ENCODE assay signal across 8 cellular contexts in genomic region chr4:88591787-88592599, GRCh38.
DNase-seq lines count a peak whose midpoint lies in the region; ATAC-seq lines count a peak whose summit lies in the region.

Gene HERC3, plus strand, starts transcription at chr4:88592480. Its CDS starts 13,344 bp downstream, at chr4:88605824.

- no peaks in the 10 kb centered on the region for H3K9me3 Mint-ChIP-seq in memory B cell

- H3K27me3 ChIP-seq in effector memory CD4-positive, alpha-beta T cell (replicated peaks; ENCODE audit: control insufficient read depth, insufficient read depth, low read length, poor library complexity, severe bottlenecking) = no peaks in the 10 kb centered on the region

- ATAC-seq in GM19468 (IDR thresholded peaks at IDR 0.05; ENCODE audit: extremely low read depth, unreplicated experiment) (peak; percentile 97), memory B cell (ENCODE audit: low read depth) (peak; percentile 85)

- H3K9me3 ChIP-seq in effector memory CD4-positive, alpha-beta T cell (ENCODE audit: control insufficient read depth, low read length) = no peaks in the 10 kb centered on the region

- peak within 1 kb of the TSS; percentile 92 for H3K27ac Mint-ChIP-seq in memory B cell

- DNase-seq in CMK (ENCODE audit: low read depth) = peak; percentile 29
- DNase-seq in HPDE6-E6E7 (ENCODE audit: extremely low spot score) = peak; percentile 76
- DNase-seq in NOMO-1 (lab: John Stamatoyannopoulos, UW; ENCODE audit: unreplicated experiment in 2 of 2) = peak; percentile 86 to 93
- peak; percentile 63 to 79 (median 64) for DNase-seq in activated CD8-positive, alpha-beta memory T cell treated with anti-CD3 and anti-CD28 coated beads for 48 hours (ENCODE audit: low read depth in 2 of 3, low spot score in 2 of 3)
- peak; percentile 80 to 84 (median 83) for DNase-seq in effector memory CD4-positive, alpha-beta T cell
- peak; percentile 86 to 87 for DNase-seq in memory B cell (ENCODE audit: low spot score in 2 of 2)
- peak; percentile 77 for DNase-seq in stimulated activated CD8-positive, alpha-beta memory T cell treated with anti-CD3 and anti-CD28 coated beads, Interleukin-12 subunit alpha, Interleukin-12 subunit beta, amount 100 ng/mL, for 1 hour (ENCODE audit: low read depth)

- H3K36me3 Mint-ChIP-seq in memory B cell = peaks cover 6% of the 10 kb centered on the region

- peak within 1 kb of the TSS; percentile 91 for H3K4me3 ChIP-seq in effector memory CD4-positive, alpha-beta T cell (ENCODE audit: insufficient read depth, low read depth, low read length, poor library complexity, severe bottlenecking)

- H3K4me3 Mint-ChIP-seq in memory B cell = peak within 1 kb of the TSS; percentile 90

- H3K27ac ChIP-seq in effector memory CD4-positive, alpha-beta T cell (ENCODE audit: insufficient read depth, low read length, poor library complexity, severe bottlenecking) = peak within 1 kb of the TSS; percentile 90

- peaks cover 11% of the 10 kb centered on the region for H3K4me1 ChIP-seq in effector memory CD4-positive, alpha-beta T cell (ENCODE audit: control insufficient read depth, insufficient read depth, low read length, poor library complexity, severe bottlenecking)

- H3K27me3 Mint-ChIP-seq in memory B cell = no peaks in the 10 kb centered on the region

- no peaks in the 10 kb centered on the region for H3K36me3 ChIP-seq in effector memory CD4-positive, alpha-beta T cell (ENCODE audit: control insufficient read depth, insufficient read depth, low read length)

- H3K4me1 Mint-ChIP-seq in memory B cell = peaks cover 20% of the 10 kb centered on the region

Comparison
In these comparisons a context has a peak if more than half of its experiments do, and no peak if none do; other contexts are left out.
1. Peak in every context shown above with its lines: DNase-seq, ATAC-seq, H3K4me3 ChIP-seq and H3K27ac ChIP-seq.
2. DNase-seq: peak in every context shown above with its lines; median percentile 90 in NOMO-1; 86 in memory B cell; 83 in effector memory CD4-positive, alpha-beta T cell; 77 in stimulated activated CD8-positive, alpha-beta memory T cell treated with anti-CD3 and anti-CD28 coated beads, Interleukin-12 subunit alpha, Interleukin-12 subunit beta, amount 100 ng/mL, for 1 hour; 76 in HPDE6-E6E7; 64 in activated CD8-positive, alpha-beta memory T cell treated with anti-CD3 and anti-CD28 coated beads for 48 hours; 29 in CMK.